Comparison of ENCODE assay signal across 13 cellular contexts in genomic region chr14:102875652-102876051, GRCh38.
"Had no signal": no experiment of that assay in that cellular context is flagged by ENCODE, and none has a peak within 500 bp of the region (broad histone marks: within the 10 kb centered on the region; RNA-seq: fewer than 3 reads in every experiment).

No MANE protein-coding gene starts in this region.

- DNase-seq: activated CD4-positive, alpha-beta T cell treated with anti-CD3 and anti-CD28 coated beads, Interleukin-2, amount 50 U/mL, for 4 hours; activated CD4-positive, CD25-positive, alpha-beta regulatory T cell treated with anti-CD3 and anti-CD28 coated beads, Interleukin-2, amount 50 U/mL, for 72 hours; activated effector memory CD4-positive, alpha-beta T cell treated with anti-CD3 and anti-CD28 coated beads, Interleukin-2, amount 50 U/mL, for 16 hours; amniotic stem cell; body of pancreas; central memory CD4-positive, alpha-beta T cell; effector CD4-positive, alpha-beta T cell; esophagus squamous epithelium; foreskin fibroblast; left cardiac atrium; stimulated activated CD4-positive, alpha-beta T cell treated with anti-CD3 and anti-CD28 coated beads, Interleukin-1b, Interleukin-23, amount 100 ng/mL, for 48 hours; stimulated activated naive B cell treated with anti-CD40 and anti-IgM and Interleukin-4, amounts not matched to agents 10 μg/mL and 1 μg/mL and 100 μg/mL, for 72 hours; T-helper 1 cell had no signal

- ATAC-seq: body of pancreas; left cardiac atrium; stimulated activated naive B cell treated with anti-CD40 and anti-IgM and Interleukin-4, amounts not matched to agents 10 μg/mL and 1 μg/mL and 100 μg/mL, for 72 hours had no signal
